In genomic region chr2:65554765-65555561, GRCh38 we compare ENCODE assay signal across 9 cellular contexts.
DNase-seq lines count a peak whose midpoint lies in the region; ATAC-seq lines count a peak whose summit lies in the region.
"Had no signal": no experiment of that assay in that cellular context is flagged by ENCODE, and none has a peak within 500 bp of the region (broad histone marks: within the 10 kb centered on the region; RNA-seq: fewer than 3 reads in every experiment).

No MANE protein-coding gene starts in this region.

- peak; percentile 23 for DNase-seq in stimulated activated CD4-positive, alpha-beta T cell treated with anti-CD3 and anti-CD28 coated beads, Interleukin-15, amount 100 ng/mL, for 24 hours
- DNase-seq in stimulated activated CD4-positive, alpha-beta T cell treated with anti-CD3 and anti-CD28 coated beads, Interleukin-2, amount 100 ng/mL, for 48 hours: no peak
- DNase-seq in T1000 (lab: John Stamatoyannopoulos, UW): peak; percentile 28
- peak; percentile 14 for DNase-seq in stromal cell of bone marrow (ENCODE audit: low read depth)
- no peak for DNase-seq in SK-N-DZ (ENCODE audit: low spot score)
- DNase-seq in NCI-H1105 (lab: John Stamatoyannopoulos, UW): no peak
- DNase-seq: head of caudate nucleus had no signal

- ATAC-seq in HG03045 (IDR thresholded peaks at IDR 0.05; ENCODE audit: unreplicated experiment) (peak; percentile 70), HG03571 (IDR thresholded peaks at IDR 0.05; ENCODE audit: unreplicated experiment) (no peak)

Comparison
In these comparisons a context has a peak if more than half of its experiments do, and no peak if none do; other contexts are left out.
1. DNase-seq: peak in stimulated activated CD4-positive, alpha-beta T cell treated with anti-CD3 and anti-CD28 coated beads, Interleukin-15, amount 100 ng/mL, for 24 hours (single experiment), T1000 (single experiment) and stromal cell of bone marrow (single experiment); none in stimulated activated CD4-positive, alpha-beta T cell treated with anti-CD3 and anti-CD28 coated beads, Interleukin-2, amount 100 ng/mL, for 48 hours (0 of 2), SK-N-DZ (single experiment) and NCI-H1105 (single experiment).